ENCODE assay signal across 19 cellular contexts in the genomic region with DNA sequence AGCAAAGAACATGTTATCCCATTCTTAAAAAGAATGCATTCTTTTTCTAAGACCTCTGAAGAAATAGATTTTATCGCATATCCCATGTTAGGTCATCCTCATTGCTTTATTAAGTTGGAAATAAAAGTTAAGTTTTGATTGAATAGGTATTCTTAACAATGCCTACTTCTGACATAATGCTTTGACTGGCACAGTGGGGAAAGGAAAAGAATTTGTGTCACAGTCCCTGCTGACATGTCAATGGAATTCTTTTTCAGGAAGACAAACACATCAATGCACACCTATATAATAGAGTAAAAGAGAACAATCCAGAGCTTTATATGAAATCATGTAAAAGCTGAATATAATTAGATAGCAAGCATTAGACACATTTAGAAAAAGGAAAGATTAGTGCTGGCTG.
DNase-seq lines count a peak whose midpoint lies in the region; ATAC-seq and TF ChIP-seq lines count a peak whose summit lies in the region.
"Had no signal": no experiment of that assay in that cellular context is flagged by ENCODE, and none has a peak within 500 bp of the region (broad histone marks: within the 10 kb centered on the region; RNA-seq: fewer than 3 reads in every experiment).

No MANE protein-coding gene starts in this region.

- H3K27me3 ChIP-seq in heart right ventricle: no peaks in the 10 kb centered on the region
- H3K27me3 ChIP-seq in right cardiac atrium (ENCODE audit: control insufficient read depth, insufficient read depth): no peaks in the 10 kb centered on the region
- no peaks in the 10 kb centered on the region for H3K27me3 ChIP-seq in thyroid gland

- H3K9me3 Mint-ChIP-seq in nephron: no peaks in the 10 kb centered on the region
- H3K9me3 Mint-ChIP-seq: GM23338 had no signal

- peak overlapping the region in 2 of 3 experiments; percentile 5 to 79 for H3K27ac Mint-ChIP-seq in nephron
- H3K27ac Mint-ChIP-seq: B cell, GM23338 had no signal

- DNase-seq in heart right ventricle: no peak
- no peak for DNase-seq in right cardiac atrium
- no peak for DNase-seq in epithelial cell of prostate (ENCODE audit: low read depth, low spot score)
- no peak for DNase-seq in thyroid gland
- no peak for DNase-seq in stimulated activated CD4-positive, alpha-beta T cell treated with anti-CD3 and anti-CD28 coated beads, Interleukin-4, amount 100 ng/mL, for 24 hours
- no peak for DNase-seq in posterior cingulate gyrus
- DNase-seq in foreskin fibroblast: no peak
- DNase-seq: DMS53, GF-D8, HCEC 1CT, KBM-7, NCI-H1092, NCI-H1436, NCI-H1930, NCI-H748 treated with DMSO at 0.1 percent for 48 hours had no signal

- H3K27ac ChIP-seq in heart right ventricle: peak overlapping the region in 8 of 10 donors; percentile 18 to 77 (median 66)
- H3K27ac ChIP-seq in right cardiac atrium (ENCODE audit: low read length): no peak overlapping the region
- peak overlapping the region; percentile 90 for H3K27ac ChIP-seq in epithelial cell of prostate
- peak overlapping the region; percentile 51 to 78 (median 71) for H3K27ac ChIP-seq in thyroid gland
- H3K27ac ChIP-seq: A549 had no signal

- TF ChIP-seq POLR2A in thyroid gland (IDR thresholded peaks at IDR 0.05): no peak

- H3K36me3 ChIP-seq in heart right ventricle: peaks cover 0 to 92% (median 6%) of the 10 kb centered on the region in 9 donors
- peaks cover 7 to 14% of the 10 kb centered on the region in 2 donors for H3K36me3 ChIP-seq in thyroid gland

- H3K4me1 ChIP-seq in heart right ventricle (peaks cover 0 to 71% (median 38%) of the 10 kb centered on the region in 9 donors), right cardiac atrium (ENCODE audit: control insufficient read depth, insufficient read depth, low read length) (peaks cover 4% of the 10 kb centered on the region), thyroid gland (peaks cover 41 to 59% of the 10 kb centered on the region in 2 donors)

- H3K4me1 Mint-ChIP-seq in nephron: peaks cover 63% of the 10 kb centered on the region
- H3K4me1 Mint-ChIP-seq: B cell had no signal

- H3K4me3 ChIP-seq in heart right ventricle (no peak overlapping the region), right cardiac atrium (ENCODE audit: low read length) (no peak overlapping the region), thyroid gland (replicated peaks in 1 of 3) (no peak overlapping the region), foreskin fibroblast (ENCODE audit: low read depth in 1 of 2, low read length in 2 of 2) (no peak overlapping the region)
- H3K4me3 ChIP-seq: A549, GM23338 had no signal

- ATAC-seq in heart right ventricle (no peak), right cardiac atrium (no peak)
- ATAC-seq: A549, GM23338 had no signal

- TF ChIP-seq CTCF in heart right ventricle (IDR thresholded peaks at IDR 0.05) (no peak), nephron (IDR thresholded peaks at IDR 0.05; ENCODE audit: unreplicated experiment in 3 of 3) (no peak), thyroid gland (IDR thresholded peaks at IDR 0.05) (no peak), foreskin fibroblast (IDR thresholded peaks at IDR 0.05; ENCODE audit: low read depth, low read length) (no peak)

- intact Hi-C loops in heart right ventricle (cut with DNase I) (loop anchor here in 1 of 10 donors (5.0 kb wide), 1 partner anchor 58 kb away; no protein-coding TSS in a partner anchor), right cardiac atrium (cut with DNase I) (loop anchor here in 1 of 4 donors (10.0 kb wide), 1 partner anchor 100 kb away; no protein-coding TSS in a partner anchor), thyroid gland (cut with DNase I) (no loop called here), posterior cingulate gyrus (cut with DNase I) (no loop called here)

- WGBS in heart right ventricle, 2 donors: 95 to 100% methylated on average over 1 of the region's 1 CpG
- WGBS in right cardiac atrium: 95% methylated on average over 1 of the region's 1 CpG
- WGBS in thyroid gland, 2 donors: 97 to 100% methylated on average over 1 of the region's 1 CpG

- peaks cover 85% of the 10 kb centered on the region for H3K36me3 Mint-ChIP-seq in nephron (ENCODE audit: low read depth)

- no peaks in the 10 kb centered on the region for H3K9me3 ChIP-seq in heart right ventricle
- H3K9me3 ChIP-seq in right cardiac atrium (ENCODE audit: control insufficient read depth, low read length): no peaks in the 10 kb centered on the region
- no peaks in the 10 kb centered on the region for H3K9me3 ChIP-seq in thyroid gland
- H3K9me3 ChIP-seq: A549 had no signal

- no peak overlapping the region for H3K4me3 Mint-ChIP-seq in nephron
- H3K4me3 Mint-ChIP-seq: B cell, GM23338 had no signal

- H3K27me3 Mint-ChIP-seq in nephron (ENCODE audit: low read depth): no peaks in the 10 kb centered on the region
- H3K27me3 Mint-ChIP-seq: B cell had no signal
